6 cellular contexts compared by ENCODE assay signal in genomic region chr5:76761118-76761517, GRCh38. TPM values are rescaled to one million over a fixed set of nuclear protein-coding genes. Genes with fewer than 3 reads are reported as not detected.
DNase-seq lines count a peak whose midpoint lies in the region; ATAC-seq and TF ChIP-seq lines count a peak whose summit lies in the region.
"Not testable (repeated sequence)": the region's sequence is repeated elsewhere in the genome, so short reads cannot be mapped to it uniquely, and the experiment has no call there.

No MANE protein-coding gene starts in this region.

- not testable (repeated sequence) for BruUV-seq in Caco-2 (replicated peaks; lab: Mats Ljungman, UMichigan); IMR-90 (replicated peaks; lab: Mats Ljungman, UMichigan)

- H3K36me3 ChIP-seq in Caco-2 (ENCODE audit: control insufficient read depth, insufficient read depth, low read length); IMR-90 (ENCODE audit: control insufficient read depth, insufficient read depth, low read length): not testable (repeated sequence)

- in situ Hi-C loops in IMR-90 (cut with MboI; ENCODE audit: low sequenced_read_pairs), result not testable (repeated sequence)

- H4K91ac ChIP-seq in IMR-90 (ENCODE audit: insufficient read depth, low read depth, low read length), result not testable (repeated sequence)

- not testable (repeated sequence) for H3K4me2 ChIP-seq in IMR-90 (ENCODE audit: low read depth, low read length)

- H3K9me3 Mint-ChIP-seq in Caco-2 (ENCODE audit: unreplicated experiment), result peaks cover 15% of the 10 kb centered on the region
- H3K9me3 Mint-ChIP-seq in immature natural killer cell, result peaks cover 2 to 14% (median 9%) of the 10 kb centered on the region in 6 donors
- peaks cover 13% of the 10 kb centered on the region for H3K9me3 Mint-ChIP-seq in osteocyte (ENCODE audit: unreplicated experiment)

- H3K4me1 Mint-ChIP-seq in Caco-2 (ENCODE audit: low read depth, unreplicated experiment) (peaks cover 21% of the 10 kb centered on the region), immature natural killer cell (peaks cover 49 to 69% of the 10 kb centered on the region in 2 donors)
- not testable (repeated sequence) for H3K4me1 Mint-ChIP-seq in osteocyte (ENCODE audit: unreplicated experiment)

- peaks cover 12% of the 10 kb centered on the region for H3K9me3 ChIP-seq in Caco-2
- H3K9me3 ChIP-seq in IMR-90 (ENCODE audit: control insufficient read depth, insufficient read depth, low read length), result not testable (repeated sequence)

- H3K27me3 Mint-ChIP-seq in Caco-2 (ENCODE audit: insufficient read depth, unreplicated experiment); immature natural killer cell (ENCODE audit: low read depth in 3 of 3); osteocyte (ENCODE audit: unreplicated experiment): not testable (repeated sequence)

- TF ChIP-seq RAD21 in IMR-90 (IDR thresholded peaks at IDR 0.05; ENCODE audit: low read length), result not testable (repeated sequence)

- not testable (repeated sequence) for H3K56ac ChIP-seq in IMR-90 (ENCODE audit: extremely low read depth, insufficient read depth, low read length)

- H3K4me3 Mint-ChIP-seq in Caco-2 (ENCODE audit: unreplicated experiment) (peak overlapping the region; percentile 2), immature natural killer cell (peak overlapping the region in 2 of 5 donors; percentile 14 to 15)
- not testable (repeated sequence) for H3K4me3 Mint-ChIP-seq in osteocyte (ENCODE audit: unreplicated experiment)

- POLR2A ChIA-PET in Caco-2 (lab: Charles Lee); IMR-90 (lab: Charles Lee; ENCODE audit: unreplicated experiment): not testable (repeated sequence)

- peaks cover 21% of the 10 kb centered on the region for H3K4me1 ChIP-seq in Caco-2
- not testable (repeated sequence) for H3K4me1 ChIP-seq in IMR-90 (ENCODE audit: control insufficient read depth, insufficient read depth, low read length)

- not testable (repeated sequence) for TF ChIP-seq CTCF in Caco-2 (IDR thresholded peaks at IDR 0.05; ENCODE audit: insufficient read depth in 1 of 2, low read depth in 1 of 2, low read length in 1 of 2, severe bottlenecking in 1 of 2, unreplicated experiment in 1 of 2); IMR-90 (conservative IDR thresholded peaks at IDR 0.05; ENCODE audit: low read depth, low read length); choroid plexus epithelial cell (conservative IDR thresholded peaks at IDR 0.05; ENCODE audit: low read depth, low read length); osteocyte (IDR thresholded peaks at IDR 0.05)

- H4K8ac ChIP-seq in IMR-90 (ENCODE audit: low read depth in 2 of 2, low read length in 2 of 2), result not testable (repeated sequence)

- not testable (repeated sequence) for DNase-seq in Caco-2, IMR-90, immature natural killer cell
- peak; percentile 26 for DNase-seq in astrocyte of the hippocampus (ENCODE audit: low read depth, low spot score)
- peak; percentile 54 for DNase-seq in choroid plexus epithelial cell (ENCODE audit: low read depth)
- DNase-seq in osteocyte (ENCODE audit: extremely low spot score, unreplicated experiment), result peak; percentile 23

- H4K20me1 ChIP-seq in IMR-90 (ENCODE audit: insufficient read depth, low read length), result not testable (repeated sequence)

- not testable (repeated sequence) for H3K36me3 Mint-ChIP-seq in Caco-2 (ENCODE audit: insufficient read depth, unreplicated experiment); immature natural killer cell; osteocyte (ENCODE audit: unreplicated experiment)

- dilution Hi-C loops in IMR-90 (cut with HindIII; ENCODE audit: low sequenced_read_pairs, unreplicated experiment), result not testable (repeated sequence)

- not testable (repeated sequence) for H3K4ac ChIP-seq in IMR-90 (ENCODE audit: low read depth, low read length)

- 0 out of 3 replicates have a peak overlapping the region, but pooled peaks have one; percentile 92 for H2BK15ac ChIP-seq in IMR-90 (ENCODE audit: low read depth, low read length)

- H3K27ac ChIP-seq in IMR-90 (ENCODE audit: insufficient read depth, low read length), result not testable (repeated sequence)

- not testable (repeated sequence) for H2AK9ac ChIP-seq in IMR-90 (replicated peaks; ENCODE audit: low read depth, low read length, poor library complexity)

- H3K9me1 ChIP-seq in IMR-90 (ENCODE audit: insufficient read depth, low read length), result not testable (repeated sequence)

- H3K23ac ChIP-seq in IMR-90 (ENCODE audit: low read depth, low read length), result not testable (repeated sequence)

- no CpG with 5 or more reads among the region's 9 CpGs for WGBS in IMR-90 (ENCODE audit: extremely low coverage in 2 of 2, insufficient read length in 1 of 2), 2 experiments

- H3K4me3 ChIP-seq in Caco-2 (ENCODE audit: low read depth, low read length); IMR-90 (ENCODE audit: insufficient read depth, low read depth, low read length); choroid plexus epithelial cell (ENCODE audit: low read depth, low read length): not testable (repeated sequence)

- H3K79me1 ChIP-seq in IMR-90 (ENCODE audit: low read depth in 1 of 2, low read length in 2 of 2), result not testable (repeated sequence)

- not testable (repeated sequence) for H4K5ac ChIP-seq in IMR-90 (ENCODE audit: low read depth, low read length)

- H2AFZ ChIP-seq in IMR-90 (replicated peaks; ENCODE audit: low read length, poor library complexity), result not testable (repeated sequence)

- TF ChIP-seq POLR2A in IMR-90 (IDR thresholded peaks at IDR 0.05; ENCODE audit: low read depth, low read length), result not testable (repeated sequence)

- ATAC-seq in IMR-90 (ENCODE audit: low read depth), result not testable (repeated sequence)

- H3K27me3 ChIP-seq in Caco-2 (replicated peaks; ENCODE audit: control insufficient read depth, insufficient read depth, low read length); IMR-90 (ENCODE audit: control insufficient read depth, insufficient read depth, low read length): not testable (repeated sequence)

- H2AK5ac ChIP-seq in IMR-90 (ENCODE audit: low read depth, low read length), result not testable (repeated sequence)

- intact Hi-C loops in Caco-2 (cut with micrococcal nuclease; ENCODE audit: unreplicated experiment); IMR-90 (cut with micrococcal nuclease): not testable (repeated sequence)

- H2BK20ac ChIP-seq in IMR-90 (ENCODE audit: low read depth, low read length), result not testable (repeated sequence)

- H3K14ac ChIP-seq in IMR-90 (replicated peaks; ENCODE audit: low read depth, low read length), result not testable (repeated sequence)

- not testable (repeated sequence) for H2BK120ac ChIP-seq in IMR-90 (ENCODE audit: low read depth, low read length)

- CTCF ChIA-PET in Caco-2 (lab: Charles Lee); IMR-90 (lab: Yijun Ruan, JAX): not testable (repeated sequence)

- H2BK5ac ChIP-seq in IMR-90 (ENCODE audit: low read depth, low read length, poor library complexity, severe bottlenecking), result not testable (repeated sequence)

- H3K18ac ChIP-seq in IMR-90 (ENCODE audit: low read depth, low read length), result not testable (repeated sequence)

- H3K27ac Mint-ChIP-seq in Caco-2 (ENCODE audit: unreplicated experiment) (peak overlapping the region; percentile 31), immature natural killer cell (peak overlapping the region in 4 of 6 donors; percentile 26 to 84 (median 60))
- H3K27ac Mint-ChIP-seq in osteocyte (ENCODE audit: unreplicated experiment), result not testable (repeated sequence)

- not testable (repeated sequence) for H3K9ac ChIP-seq in IMR-90 (ENCODE audit: low read depth, low read length)

RNA-seq across cellular contexts. Expression of gene F2R, which starts 45.2 kb away (rescaled TPM):
- total RNA-seq in Caco-2 (2022) (6.3 and 7.8 TPM in 2 replicates), IMR-90 (2012; rRNA removed) (85.7 and 96.7 TPM in 2 replicates), osteocyte (108 and 113 TPM in 2 replicates)
- polyA plus RNA-seq in IMR-90 (2012; rRNA removed) (135 and 147 TPM in 2 replicates), immature natural killer cell (100 to 1,000 TPM in 2 of 3 donors, 10 to 100 TPM in 1; 92.6 to 115 (median 106) TPM)
- 76.8 and 100 TPM in 2 replicates for polyA plus RNA-seq in IMR-90 (2012; cell fraction: cytosol; rRNA removed)
- polyA plus RNA-seq in IMR-90 (2012; cell fraction: nucleus; rRNA removed; ENCODE audit: low replicate concordance), result 17.8 and 49.6 TPM in 2 replicates

RNA-seq across cellular contexts. Expression of gene F2RL1, which starts 57.7 kb away (rescaled TPM):
- total RNA-seq in Caco-2 (2022) (50.0 and 51.8 TPM in 2 replicates), IMR-90 (2012; rRNA removed) (9.4 and 12.4 TPM in 2 replicates), osteocyte (2.0 and 2.1 TPM in 2 replicates)
- polyA plus RNA-seq in IMR-90 (2012; rRNA removed) (4.7 and 5.6 TPM in 2 replicates), immature natural killer cell (1 to 10 TPM in 1 of 3 donors, under 1 TPM in 1, not detected in 1; 0.53 to 2.1 TPM)
- polyA plus RNA-seq in IMR-90 (2012; cell fraction: cytosol; rRNA removed), result 2.2 and 3.6 TPM in 2 replicates
- 0.47 and 2.2 TPM in 2 replicates for polyA plus RNA-seq in IMR-90 (2012; cell fraction: nucleus; rRNA removed; ENCODE audit: low replicate concordance)
